Comparison of ENCODE assay signal across 17 cellular contexts in genomic region chr9:136719212-136719880, GRCh38. TPM values are rescaled to one million over a fixed set of nuclear protein-coding genes. Genes with fewer than 3 reads are reported as not detected.
A peak's percentile ranks its signal among the peaks of the same experiment; 100 is the strongest.
DNase-seq lines count a peak whose midpoint lies in the region; ATAC-seq, FAIRE-seq and TF ChIP-seq lines count a peak whose summit lies in the region.
"Had no signal": no experiment of that assay in that cellular context is flagged by ENCODE, and none has a peak within 500 bp of the region (broad histone marks: within the 10 kb centered on the region; RNA-seq: fewer than 3 reads in every experiment).

No MANE protein-coding gene starts in this region.

- H3K27me3 Mint-ChIP-seq in activated CD8-positive, alpha-beta T cell treated with anti-CD3 and anti-CD28 coated beads for 36 hours = peaks cover 7% of the 10 kb centered on the region
- no peaks in the 10 kb centered on the region for H3K27me3 Mint-ChIP-seq in chondrocyte (ENCODE audit: low read depth)

- peak; percentile 62 for DNase-seq in A172 (ENCODE audit: low spot score)
- DNase-seq in GM12891 (ENCODE audit: insufficient read length, low spot score) = no peak
- no peak for DNase-seq in activated CD8-positive, alpha-beta T cell treated with anti-CD3 and anti-CD28 coated beads for 36 hours
- DNase-seq in lower lobe of right lung = peak; percentile 67
- DNase-seq in NCI-H2227 (lab: John Stamatoyannopoulos, UW; ENCODE audit: unreplicated experiment) = no peak
- no peak for DNase-seq in stimulated activated CD4-positive, alpha-beta T cell treated with anti-CD3 and anti-CD28 coated beads, Interleukin-1b, Interleukin-23, amount 100 ng/mL, for 48 hours
- DNase-seq in HTR-8/SVneo (ENCODE audit: insufficient read length, low spot score) = no peak
- DNase-seq in chondrocyte (ENCODE audit: low spot score) = no peak
- DNase-seq: activated effector memory CD4-positive, alpha-beta T cell treated with Interleukin-2 at 50 U/mL for 16 hours; BE2C; mammary epithelial cell; NCI-H446; SIG-M5; thyroid gland had no signal

- peaks cover 65% of the 10 kb centered on the region for H3K4me1 ChIP-seq in lower lobe of right lung

- peaks cover 13% of the 10 kb centered on the region for H3K36me3 Mint-ChIP-seq in activated CD8-positive, alpha-beta T cell treated with anti-CD3 and anti-CD28 coated beads for 36 hours (ENCODE audit: low read depth)
- H3K36me3 Mint-ChIP-seq in chondrocyte (ENCODE audit: low read depth) = peaks cover 8% of the 10 kb centered on the region

- CTCF ChIA-PET in activated CD8-positive, alpha-beta T cell treated with anti-CD3 and anti-CD28 coated beads for 36 hours (lab: Charles Lee) = interaction anchor here (1.3 kb wide), 1 partner anchor 7 kb away, joined by 3 read pairs; no protein-coding TSS in a partner anchor

- peaks cover 9% of the 10 kb centered on the region for H3K27me3 ChIP-seq in lower lobe of right lung (ENCODE audit: low read depth)
- H3K27me3 ChIP-seq: BE2C, thyroid gland had no signal

- H3K9me3 Mint-ChIP-seq in activated CD8-positive, alpha-beta T cell treated with anti-CD3 and anti-CD28 coated beads for 36 hours = no peaks in the 10 kb centered on the region
- no peaks in the 10 kb centered on the region for H3K9me3 Mint-ChIP-seq in chondrocyte (ENCODE audit: low read depth)

- POLR2A ChIA-PET in activated CD8-positive, alpha-beta T cell treated with anti-CD3 and anti-CD28 coated beads for 36 hours (lab: Charles Lee) = interaction anchor here (0.6 to 1.6 kb wide), 4 partner anchors 8 to 10 kb away, joined by 3 to 4 read pairs (median 3); no protein-coding TSS in a partner anchor

- no peak for TF ChIP-seq POLR2A in GM12891 (IDR thresholded peaks at IDR 0.05; ENCODE audit: low read depth, low read length)

- H3K36me3 ChIP-seq in lower lobe of right lung = peaks cover 38% of the 10 kb centered on the region

- intact Hi-C loops in activated CD8-positive, alpha-beta T cell treated with anti-CD3 and anti-CD28 coated beads for 36 hours (cut with micrococcal nuclease) = no loop called here
- intact Hi-C loops in lower lobe of right lung (cut with DNase I) = no loop called here

- H3K27ac Mint-ChIP-seq in activated CD8-positive, alpha-beta T cell treated with anti-CD3 and anti-CD28 coated beads for 36 hours = no peak overlapping the region
- H3K27ac Mint-ChIP-seq in chondrocyte (ENCODE audit: unreplicated experiment) = no peak overlapping the region

- H3K9me3 ChIP-seq in lower lobe of right lung = no peaks in the 10 kb centered on the region
- H3K9me3 ChIP-seq: BE2C, thyroid gland had no signal

- H3K27ac ChIP-seq in lower lobe of right lung = peak overlapping the region; percentile 36
- H3K27ac ChIP-seq: thyroid gland had no signal

- no peak overlapping the region for H3K4me3 Mint-ChIP-seq in activated CD8-positive, alpha-beta T cell treated with anti-CD3 and anti-CD28 coated beads for 36 hours
- H3K4me3 Mint-ChIP-seq in chondrocyte (ENCODE audit: unreplicated experiment) = no peak overlapping the region

- peak; percentile 28 for FAIRE-seq in GM12891 (lab: Jason Lieb, UNC)
- FAIRE-seq in HTR-8/SVneo (lab: Jason Lieb, UNC) = no peak
- FAIRE-seq: colon, frontal cortex had no signal

- H3K4me3 ChIP-seq in lower lobe of right lung = no peak overlapping the region
- H3K4me3 ChIP-seq: thyroid gland had no signal

- peak; percentile 17 for ATAC-seq in activated CD8-positive, alpha-beta T cell treated with anti-CD3 and anti-CD28 coated beads for 36 hours
- peak; percentile 20 to 39 for ATAC-seq in lower lobe of right lung
- ATAC-seq: HCT116 had no signal

- H3K4me1 Mint-ChIP-seq in activated CD8-positive, alpha-beta T cell treated with anti-CD3 and anti-CD28 coated beads for 36 hours (ENCODE audit: low read depth) = peaks cover 9% of the 10 kb centered on the region
- peaks cover 12% of the 10 kb centered on the region for H3K4me1 Mint-ChIP-seq in chondrocyte (ENCODE audit: low read depth)

- TF ChIP-seq CTCF in activated CD8-positive, alpha-beta T cell treated with anti-CD3 and anti-CD28 coated beads for 36 hours (IDR thresholded peaks at IDR 0.05) = no peak
- TF ChIP-seq CTCF in lower lobe of right lung (IDR thresholded peaks at IDR 0.05) (peak; percentile 22), chondrocyte (IDR thresholded peaks at IDR 0.05) (no peak)

TF ChIP-seq in GM12891, 5 proteins besides CTCF, POLR2A, EP300 and RAD21:
- TF ChIP-seq TAF1 (IDR thresholded peaks at IDR 0.05; ENCODE audit: low read depth, low read length) (no peak), POU2F2 (IDR thresholded peaks at IDR 0.05; ENCODE audit: low read depth, low read length) (no peak), PAX5 (IDR thresholded peaks at IDR 0.05; ENCODE audit: insufficient read depth, low read length, severe bottlenecking) (no peak), SPI1 (IDR thresholded peaks at IDR 0.05; ENCODE audit: low read depth, low read length) (no peak), POLR2AphosphoS5 (IDR thresholded peaks at IDR 0.05; ENCODE audit: low read depth, low read length) (no peak)

RNA-seq across cellular contexts. Expression of gene DIPK1B, which starts 7.0 kb away (rescaled TPM):
- 16.0 and 16.7 TPM in 2 replicates for total RNA-seq in A172 (2014; rRNA removed; shearing (Covaris generic))
- 0.45 TPM for polyA plus RNA-seq in GM12891 (2012; ENCODE audit: low read depth, missing spikeins)
- total RNA-seq in activated CD8-positive, alpha-beta T cell treated with anti-CD3 and anti-CD28 coated beads for 36 hours = under 1 TPM in 1 of 2 experiments, not detected in 1; 0.14 TPM
- total RNA-seq in lower lobe of right lung (15.1 TPM), chondrocyte (8.2 to 9.2 TPM (median 8.5 TPM) in 3 replicates)

RNA-seq across cellular contexts. Expression of gene LCN10, which starts 23.4 kb away (rescaled TPM):
- not detected in 2 replicates for total RNA-seq in A172 (2014; rRNA removed; shearing (Covaris generic))
- polyA plus RNA-seq in GM12891 (2012; ENCODE audit: low read depth, missing spikeins) = 0.77 TPM
- total RNA-seq in activated CD8-positive, alpha-beta T cell treated with anti-CD3 and anti-CD28 coated beads for 36 hours = 1 to 10 TPM; 2.6 to 3.2 TPM
- total RNA-seq in lower lobe of right lung = 2.5 TPM
- not detected in 3 replicates for total RNA-seq in chondrocyte
- total RNA-seq: frontal cortex, mammary epithelial cell had no signal
- polyA plus RNA-seq: mammary epithelial cell had no signal

RNA-seq across cellular contexts. Expression of gene LCN6, which starts 29.0 kb away (rescaled TPM):
- not detected in 2 replicates for total RNA-seq in A172 (2014; rRNA removed; shearing (Covaris generic))
- 0.15 TPM for polyA plus RNA-seq in GM12891 (2012; ENCODE audit: low read depth, missing spikeins)
- total RNA-seq in activated CD8-positive, alpha-beta T cell treated with anti-CD3 and anti-CD28 coated beads for 36 hours = not detected
- total RNA-seq in lower lobe of right lung (2.9 TPM), chondrocyte (not detected in 3 replicates)
- total RNA-seq: frontal cortex, mammary epithelial cell had no signal
- polyA plus RNA-seq: mammary epithelial cell had no signal

RNA-seq across cellular contexts. Expression of gene AGPAT2, which starts 32.1 kb away (rescaled TPM):
- 79.4 and 88.8 TPM in 2 replicates for total RNA-seq in A172 (2014; rRNA removed; shearing (Covaris generic))
- polyA plus RNA-seq in GM12891 (2012; ENCODE audit: low read depth, missing spikeins) = 5.1 TPM
- 10 to 100 TPM; 11.3 to 11.8 TPM for total RNA-seq in activated CD8-positive, alpha-beta T cell treated with anti-CD3 and anti-CD28 coated beads for 36 hours
- 106 TPM for total RNA-seq in lower lobe of right lung
- total RNA-seq in chondrocyte = 23.4 to 39.8 TPM (median 39.1 TPM) in 3 replicates

RNA-seq across cellular contexts. Expression of gene LCN8, which starts 38.7 kb away (rescaled TPM):
- not detected in 2 replicates for total RNA-seq in A172 (2014; rRNA removed; shearing (Covaris generic))
- not detected for polyA plus RNA-seq in GM12891 (2012; ENCODE audit: low read depth, missing spikeins)
- not detected for total RNA-seq in activated CD8-positive, alpha-beta T cell treated with anti-CD3 and anti-CD28 coated beads for 36 hours
- total RNA-seq in lower lobe of right lung (not detected), chondrocyte (not detected in 3 replicates)
- total RNA-seq: frontal cortex, mammary epithelial cell had no signal
- polyA plus RNA-seq: mammary epithelial cell had no signal

Comparison
In these comparisons a context has a peak if more than half of its experiments do, and no peak if none do; other contexts are left out.
1. DNase-seq: peak in A172 (single experiment) and lower lobe of right lung (single experiment); none in GM12891 (single experiment), activated CD8-positive, alpha-beta T cell treated with anti-CD3 and anti-CD28 coated beads for 36 hours (single experiment), NCI-H2227 (single experiment), stimulated activated CD4-positive, alpha-beta T cell treated with anti-CD3 and anti-CD28 coated beads, Interleukin-1b, Interleukin-23, amount 100 ng/mL, for 48 hours (single experiment), HTR-8/SVneo (single experiment) and chondrocyte (single experiment).